ENCODE assay signal across 8 cellular contexts in genomic region chr2:219175486-219175885, GRCh38. TPM values are rescaled to one million over a fixed set of nuclear protein-coding genes. Genes with fewer than 3 reads are reported as not detected.
DNase-seq lines count a peak whose midpoint lies in the region; TF ChIP-seq lines count a peak whose summit lies in the region.

No MANE protein-coding gene starts in this region.

- peak overlapping the region; percentile 97 for H3K4me2 ChIP-seq in fibroblast of lung (ENCODE audit: extremely low read depth, insufficient read depth, low read length)
- H3K4me2 ChIP-seq in skeletal muscle satellite cell (ENCODE audit: low read length): peak overlapping the region; percentile 89

- H3K27ac ChIP-seq in SJSA1 (no peak overlapping the region), fibroblast of lung (ENCODE audit: insufficient read depth, low read length) (no peak overlapping the region)

- peak overlapping the region; percentile 88 for H3K4me3 ChIP-seq in GM12865 (ENCODE audit: low read depth, low read length)
- peak overlapping the region; percentile 73 for H3K4me3 ChIP-seq in SJSA1
- H3K4me3 ChIP-seq in fibroblast of lung (replicated peaks in 1 of 4; ENCODE audit: control extremely low read depth in 1 of 4, insufficient read depth in 1 of 4, low read depth in 3 of 4, low read length in 4 of 4): peak overlapping the region; percentile 70 to 93 (median 78)
- H3K4me3 ChIP-seq in skeletal muscle satellite cell (ENCODE audit: low read length): peak overlapping the region; percentile 81

- no peaks in the 10 kb centered on the region for H4K20me1 ChIP-seq in fibroblast of lung (ENCODE audit: control insufficient read depth, extremely low read depth, insufficient read depth, low read length)

- H2AFZ ChIP-seq in fibroblast of lung (ENCODE audit: low read length): no peak overlapping the region

- TF ChIP-seq CTCF in GM12865 (IDR thresholded peaks at IDR 0.05; ENCODE audit: insufficient read depth, low read depth, low read length, missing control alignments) (no peak), fibroblast of lung (conservative IDR thresholded peaks at IDR 0.05 in 1 of 2, IDR thresholded peaks at IDR 0.05 in 1 of 2; ENCODE audit: low read depth in 1 of 2, low read length in 2 of 2) (no peak)

- H3K9me3 ChIP-seq in SJSA1 (replicated peaks): no peaks in the 10 kb centered on the region
- H3K9me3 ChIP-seq in fibroblast of lung (ENCODE audit: control insufficient read depth, insufficient read depth, low read depth, low read length): no peaks in the 10 kb centered on the region
- no peaks in the 10 kb centered on the region for H3K9me3 ChIP-seq in skeletal muscle satellite cell (replicated peaks; ENCODE audit: low read length)

- DNase-seq in GM12865 (ENCODE audit: low read depth) (no peak), SJSA1 (ENCODE audit: low read depth in 1 of 2, low spot score in 2 of 2) (no peak), fibroblast of lung (ENCODE audit: low read depth in 2 of 2) (no peak), NCI-H1105 treated with DMSO at 0.1 percent for 48 hours (lab: John Stamatoyannopoulos, UW) (no peak), 8988T (no peak), COLO829 (ENCODE audit: low spot score) (no peak), UCSD-AML1 (lab: John Stamatoyannopoulos, UW; ENCODE audit: unreplicated experiment) (no peak)

- H3K4me1 ChIP-seq in SJSA1 (replicated peaks) (peaks cover 17% of the 10 kb centered on the region), fibroblast of lung (ENCODE audit: control insufficient read depth, extremely low read depth, insufficient read depth, low read length) (peaks cover 12% of the 10 kb centered on the region), skeletal muscle satellite cell (ENCODE audit: control insufficient read depth, insufficient read depth, low read length) (peaks cover 27% of the 10 kb centered on the region)

- H3K27me3 ChIP-seq in SJSA1 (replicated peaks) (no peaks in the 10 kb centered on the region), fibroblast of lung (ENCODE audit: control insufficient read depth, insufficient read depth, low read length) (no peaks in the 10 kb centered on the region), skeletal muscle satellite cell (ENCODE audit: control insufficient read depth, insufficient read depth, low read length) (no peaks in the 10 kb centered on the region)

- H3K9ac ChIP-seq in fibroblast of lung (ENCODE audit: insufficient read depth, low read length): no peak overlapping the region
- peak overlapping the region; percentile 88 for H3K9ac ChIP-seq in skeletal muscle satellite cell (ENCODE audit: low read depth, low read length)

- peaks cover 23% of the 10 kb centered on the region for H3K79me2 ChIP-seq in fibroblast of lung (ENCODE audit: control insufficient read depth, insufficient read depth, low read length)

- H3K36me3 ChIP-seq in SJSA1 (peaks cover 35% of the 10 kb centered on the region), fibroblast of lung (ENCODE audit: control insufficient read depth, insufficient read depth, low read length) (peaks cover 13% of the 10 kb centered on the region), skeletal muscle satellite cell (ENCODE audit: insufficient read depth, low read length) (peaks cover 31% of the 10 kb centered on the region)

RNA-seq across cellular contexts. Expression of gene CNPPD1, which starts 1.2 kb away (rescaled TPM):
- 26.1 and 33.8 TPM in 2 replicates for total RNA-seq in SJSA1 (2014; rRNA removed; shearing (Covaris generic))
- 22.6 and 33.5 TPM in 2 replicates for total RNA-seq in fibroblast of lung
- polyA plus RNA-seq in fibroblast of lung: 42.2 and 49.4 TPM in 2 replicates
- 40.9 and 51.1 TPM in 2 replicates for polyA plus RNA-seq in fibroblast of lung (2012)
- 22.7 and 36.5 TPM in 2 replicates for polyA minus RNA-seq in fibroblast of lung (ENCODE audit: low replicate concordance)
- total RNA-seq in skeletal muscle satellite cell (2012; rRNA removed): 15.0 and 18.1 TPM in 2 replicates

RNA-seq across cellular contexts. Expression of gene RETREG2, which starts 2.6 kb away (rescaled TPM):
- total RNA-seq in SJSA1 (2014; rRNA removed; shearing (Covaris generic)): 37.6 and 45.8 TPM in 2 replicates
- total RNA-seq in fibroblast of lung: 88.7 and 95.3 TPM in 2 replicates
- 64.6 and 89.5 TPM in 2 replicates for polyA plus RNA-seq in fibroblast of lung
- 52.1 and 70.1 TPM in 2 replicates for polyA plus RNA-seq in fibroblast of lung (2012)
- polyA minus RNA-seq in fibroblast of lung (ENCODE audit: low replicate concordance): 165 and 177 TPM in 2 replicates
- 38.5 and 56.1 TPM in 2 replicates for total RNA-seq in skeletal muscle satellite cell (2012; rRNA removed)

RNA-seq across cellular contexts. Expression of gene SLC23A3, which starts 5.7 kb away (rescaled TPM):
- total RNA-seq in SJSA1 (2014; rRNA removed; shearing (Covaris generic)): 0.13 TPM in 1 of 2 replicates, not detected in the other
- 1.8 and 2.5 TPM in 2 replicates for total RNA-seq in fibroblast of lung
- 0.29 and 0.52 TPM in 2 replicates for polyA plus RNA-seq in fibroblast of lung
- polyA plus RNA-seq in fibroblast of lung (2012): 0.16 and 0.54 TPM in 2 replicates
- 0.16 TPM in 1 of 2 replicates, not detected in the other for polyA minus RNA-seq in fibroblast of lung (ENCODE audit: low replicate concordance)
- 0.25 and 0.44 TPM in 2 replicates for total RNA-seq in skeletal muscle satellite cell (2012; rRNA removed)

RNA-seq across cellular contexts. Expression of gene NHEJ1, which starts 14.9 kb away (rescaled TPM):
- total RNA-seq in SJSA1 (2014; rRNA removed; shearing (Covaris generic)): 13.0 and 15.4 TPM in 2 replicates
- 20.3 and 22.1 TPM in 2 replicates for total RNA-seq in fibroblast of lung
- 22.3 and 24.8 TPM in 2 replicates for polyA plus RNA-seq in fibroblast of lung
- polyA plus RNA-seq in fibroblast of lung (2012): 13.8 and 15.4 TPM in 2 replicates
- polyA minus RNA-seq in fibroblast of lung (ENCODE audit: low replicate concordance): 45.8 and 106 TPM in 2 replicates
- 13.4 and 15.5 TPM in 2 replicates for total RNA-seq in skeletal muscle satellite cell (2012; rRNA removed)

RNA-seq across cellular contexts. Expression of gene ZFAND2B, which starts 31.1 kb away (rescaled TPM):
- 42.7 and 50.1 TPM in 2 replicates for total RNA-seq in SJSA1 (2014; rRNA removed; shearing (Covaris generic))
- total RNA-seq in fibroblast of lung: 29.3 and 40.0 TPM in 2 replicates
- polyA plus RNA-seq in fibroblast of lung: 26.8 and 29.9 TPM in 2 replicates
- polyA plus RNA-seq in fibroblast of lung (2012): 22.3 and 35.3 TPM in 2 replicates
- polyA minus RNA-seq in fibroblast of lung (ENCODE audit: low replicate concordance): 40.2 and 53.9 TPM in 2 replicates
- 15.7 and 15.9 TPM in 2 replicates for total RNA-seq in skeletal muscle satellite cell (2012; rRNA removed)
